Comparison of ENCODE assay signal across 25 cellular contexts in genomic region chr3:183369626-183370025, GRCh38. TPM values are rescaled to one million over a fixed set of nuclear protein-coding genes. Genes with fewer than 3 reads are reported as not detected.
DNase-seq lines count a peak whose midpoint lies in the region; ATAC-seq, FAIRE-seq and TF ChIP-seq lines count a peak whose summit lies in the region.
"Had no signal": no experiment of that assay in that cellular context is flagged by ENCODE, and none has a peak within 500 bp of the region (broad histone marks: within the 10 kb centered on the region; RNA-seq: fewer than 3 reads in every experiment).

No MANE protein-coding gene starts in this region.

- no peak overlapping the region for H3K4me3 ChIP-seq in keratinocyte (ENCODE audit: control insufficient read depth in 2 of 3, extremely low read depth in 1 of 3, insufficient read depth in 2 of 3, low read depth in 1 of 3, low read length in 3 of 3)
- H3K4me3 ChIP-seq in suprapubic skin = no peak overlapping the region
- H3K4me3 ChIP-seq in kidney (ENCODE audit: low read length in 2 of 2) = no peak overlapping the region
- no peak overlapping the region for H3K4me3 ChIP-seq in body of pancreas
- H3K4me3 ChIP-seq: adrenal gland, heart right ventricle, right atrium auricular region, SJCRH30 had no signal

- no peaks in the 10 kb centered on the region for H3K9me1 ChIP-seq in keratinocyte (ENCODE audit: control insufficient read depth, extremely low read depth, insufficient read depth, low read length)

- H3K27me3 ChIP-seq in keratinocyte (ENCODE audit: control insufficient read depth, extremely low read depth, insufficient read depth, low read length) (no peaks in the 10 kb centered on the region), suprapubic skin (no peaks in the 10 kb centered on the region), body of pancreas (no peaks in the 10 kb centered on the region)
- H3K27me3 ChIP-seq: adrenal gland, heart right ventricle, right atrium auricular region, SJCRH30 had no signal

- no peaks in the 10 kb centered on the region for H3K9me3 ChIP-seq in keratinocyte (ENCODE audit: control insufficient read depth, low read depth, low read length)
- no peaks in the 10 kb centered on the region for H3K9me3 ChIP-seq in suprapubic skin
- no peaks in the 10 kb centered on the region for H3K9me3 ChIP-seq in kidney (ENCODE audit: control insufficient read depth in 1 of 2, low read length in 2 of 2)
- no peaks in the 10 kb centered on the region for H3K9me3 ChIP-seq in body of pancreas
- H3K9me3 ChIP-seq: adrenal gland, heart right ventricle, right atrium auricular region, SJCRH30 had no signal

- DNase-seq in OCI-M1 (lab: John Stamatoyannopoulos, UW) (peak; percentile 49), chondrocyte (ENCODE audit: low spot score) (no peak), keratinocyte (ENCODE audit: low read depth, low spot score) (no peak), suprapubic skin (ENCODE audit: low spot score in 2 of 2) (no peak), NCI-H510A (lab: John Stamatoyannopoulos, UW) (no peak), kidney (no peak), body of pancreas (no peak)
- DNase-seq: activated CD8-positive, alpha-beta T cell treated with anti-CD3 and anti-CD28 coated beads, Interleukin-2, amount 10 ng/mL, durations not matched to agents 7 days and 5 days; activated gamma-delta T cell; adrenal gland; CD4-positive, CD25-positive, alpha-beta regulatory T cell; cortex of kidney; heart right ventricle; HFFc6; MM.1S; NCI-H1417 treated with DMSO at 0.1 percent for 48 hours; SJCRH30; stimulated activated CD4-positive, alpha-beta T cell treated with anti-CD3 and anti-CD28 coated beads, Interleukin-4, amount 100 ng/mL, for 1 hour; T-cell had no signal

- no peaks in the 10 kb centered on the region for H3K27me3 Mint-ChIP-seq in chondrocyte (ENCODE audit: low read depth)
- H3K27me3 Mint-ChIP-seq: CD4-positive, CD25-positive, alpha-beta regulatory T cell had no signal

- H3K79me2 ChIP-seq in keratinocyte (ENCODE audit: control insufficient read depth, insufficient read depth, low read length) = no peaks in the 10 kb centered on the region

- no peak overlapping the region for H3K4me2 ChIP-seq in keratinocyte (ENCODE audit: control insufficient read depth, extremely low read depth, insufficient read depth, low read depth, low read length)

- H3K4me1 Mint-ChIP-seq in chondrocyte (ENCODE audit: low read depth) = peaks cover 28% of the 10 kb centered on the region
- H3K4me1 Mint-ChIP-seq: nephron had no signal

- dilution Hi-C loops in keratinocyte (cut with MboI; ENCODE audit: extremely low pct_ligation_motif_present, low sequenced_read_pairs) = no loop called here

- intact Hi-C loops in kidney (cut with DNase I) = no loop called here
- intact Hi-C loops in body of pancreas (cut with DNase I) = no loop called here

- H3K9ac ChIP-seq in keratinocyte (ENCODE audit: control insufficient read depth, extremely low read depth, insufficient read depth, low read length) (peak overlapping the region; percentile 77), kidney (ENCODE audit: low read length in 2 of 2) (no peak overlapping the region)
- H3K9ac ChIP-seq: parathyroid adenoma had no signal

- H3K27ac ChIP-seq in keratinocyte (ENCODE audit: control insufficient read depth, insufficient read depth, low read length) (peak overlapping the region; percentile 99), suprapubic skin (peak overlapping the region; percentile 61), kidney (ENCODE audit: low read depth in 2 of 2, low read length in 2 of 2) (no peak overlapping the region), body of pancreas (no peak overlapping the region)
- H3K27ac ChIP-seq: parathyroid adenoma, right atrium auricular region, SJCRH30 had no signal

- no peak for TF ChIP-seq CTCF in chondrocyte (IDR thresholded peaks at IDR 0.05)
- no peak for TF ChIP-seq CTCF in keratinocyte (optimal IDR thresholded peaks at IDR 0.05 in 1 of 3, IDR thresholded peaks at IDR 0.05 in 1 of 3, conservative IDR thresholded peaks at IDR 0.05 in 1 of 3; ENCODE audit: extremely low read depth in 1 of 3, insufficient read depth in 2 of 3, low read length in 3 of 3)
- no peak for TF ChIP-seq CTCF in suprapubic skin (IDR thresholded peaks at IDR 0.05)
- no peak for TF ChIP-seq CTCF in kidney (IDR thresholded peaks at IDR 0.05; ENCODE audit: borderline replicate concordance, extremely low read depth, insufficient read depth)
- no peak for TF ChIP-seq CTCF in body of pancreas (IDR thresholded peaks at IDR 0.05)

- 57% methylated on average over 2 of the region's 2 CpGs for WGBS in suprapubic skin
- WGBS in body of pancreas, 2 donors = 79 to 85% methylated on average over 2 of the region's 2 CpGs

- no peaks in the 10 kb centered on the region for H3K36me3 ChIP-seq in keratinocyte (ENCODE audit: control insufficient read depth in 2 of 2, extremely low read depth in 1 of 2, insufficient read depth in 2 of 2, low read length in 2 of 2)
- H3K36me3 ChIP-seq in suprapubic skin = no peaks in the 10 kb centered on the region
- no peaks in the 10 kb centered on the region for H3K36me3 ChIP-seq in kidney (ENCODE audit: control insufficient read depth in 1 of 2, insufficient read depth in 2 of 2, low read length in 2 of 2)
- H3K36me3 ChIP-seq in body of pancreas (replicated peaks in 1 of 2; ENCODE audit: insufficient read depth in 1 of 2, low read depth in 2 of 2) = no peaks in the 10 kb centered on the region
- H3K36me3 ChIP-seq: adrenal gland, heart right ventricle, right atrium auricular region, SJCRH30 had no signal

- no peak for ATAC-seq in body of pancreas
- ATAC-seq: activated CD4-positive, CD25-positive, alpha-beta regulatory T cell treated with anti-CD3 and anti-CD28 coated beads, Interleukin-2, amount 50 U/mL, for 24 hours; activated CD8-positive, alpha-beta T cell treated with anti-CD3 and anti-CD28 coated beads, Interleukin-2, amount 10 ng/mL, durations not matched to agents 7 days and 5 days; heart right ventricle; Panc1; stimulated activated memory B cell treated with anti-CD40 and anti-IgM and Interleukin-4, amounts not matched to agents 10 μg/mL and 1 μg/mL and 100 μg/mL, for 72 hours; T-cell had no signal

- no peaks in the 10 kb centered on the region for H3K9me3 Mint-ChIP-seq in chondrocyte (ENCODE audit: low read depth)
- H3K9me3 Mint-ChIP-seq: CD4-positive, CD25-positive, alpha-beta regulatory T cell; HFFc6; nephron; stimulated activated memory B cell treated with anti-CD40 and anti-IgM and Interleukin-4, amounts not matched to agents 10 μg/mL and 1 μg/mL and 100 μg/mL, for 72 hours; T-cell had no signal

- TF ChIP-seq POLR2A in suprapubic skin (IDR thresholded peaks at IDR 0.05) = no peak
- TF ChIP-seq POLR2A in body of pancreas (IDR thresholded peaks at IDR 0.05) = no peak

- H3K4me3 Mint-ChIP-seq in chondrocyte (ENCODE audit: unreplicated experiment) = no peak overlapping the region
- H3K4me3 Mint-ChIP-seq: activated CD8-positive, alpha-beta T cell treated with anti-CD3 and anti-CD28 coated beads, Interleukin-2, amount 10 ng/mL, durations not matched to agents 7 days and 5 days; HFFc6; nephron; stimulated activated memory B cell treated with anti-CD40 and anti-IgM and Interleukin-4, amounts not matched to agents 10 μg/mL and 1 μg/mL and 100 μg/mL, for 72 hours; T-cell had no signal

- no peak for FAIRE-seq in keratinocyte (lab: Jason Lieb, UNC)
- FAIRE-seq in kidney (lab: Jason Lieb, UNC) = no peak

- H2AFZ ChIP-seq in keratinocyte (ENCODE audit: control insufficient read depth, low read length) = no peak overlapping the region
- H2AFZ ChIP-seq: parathyroid adenoma had no signal

- H3K4me1 ChIP-seq in keratinocyte (ENCODE audit: control insufficient read depth, extremely low read depth, insufficient read depth, low read length) = peaks cover 26% of the 10 kb centered on the region
- H3K4me1 ChIP-seq in suprapubic skin = peaks cover 9% of the 10 kb centered on the region
- H3K4me1 ChIP-seq in kidney (ENCODE audit: control insufficient read depth in 1 of 2, insufficient read depth in 1 of 2, low read depth in 1 of 2, low read length in 2 of 2) = no peaks in the 10 kb centered on the region
- peaks cover 6% of the 10 kb centered on the region for H3K4me1 ChIP-seq in body of pancreas
- H3K4me1 ChIP-seq: parathyroid adenoma, right atrium auricular region had no signal

- peak overlapping the region; percentile 89 for H3K27ac Mint-ChIP-seq in chondrocyte (ENCODE audit: unreplicated experiment)
- H3K27ac Mint-ChIP-seq: activated CD8-positive, alpha-beta T cell treated with anti-CD3 and anti-CD28 coated beads, Interleukin-2, amount 10 ng/mL, durations not matched to agents 7 days and 5 days; HFFc6; nephron; stimulated activated memory B cell treated with anti-CD40 and anti-IgM and Interleukin-4, amounts not matched to agents 10 μg/mL and 1 μg/mL and 100 μg/mL, for 72 hours had no signal

- H4K20me1 ChIP-seq in keratinocyte (ENCODE audit: control insufficient read depth, extremely low read depth, insufficient read depth, low read length) = no peaks in the 10 kb centered on the region

- peaks cover 1% of the 10 kb centered on the region for H3K36me3 Mint-ChIP-seq in chondrocyte (ENCODE audit: low read depth)
- H3K36me3 Mint-ChIP-seq: CD4-positive, CD25-positive, alpha-beta regulatory T cell; stimulated activated memory B cell treated with anti-CD40 and anti-IgM and Interleukin-4, amounts not matched to agents 10 μg/mL and 1 μg/mL and 100 μg/mL, for 72 hours had no signal

- TF ChIP-seq EP300 in suprapubic skin (IDR thresholded peaks at IDR 0.05) = no peak

RNA-seq across cellular contexts. Expression of gene MCF2L2, which starts 58.8 kb away (rescaled TPM):
- 1.6 to 2.6 TPM (median 2.1 TPM) in 3 replicates for total RNA-seq in chondrocyte
- polyA plus RNA-seq in keratinocyte = 0.04 to 0.26 TPM (median 0.05 TPM) in 3 replicates
- 0.50 TPM for polyA plus RNA-seq in keratinocyte (2011; ENCODE audit: low read depth)
- 0.17 and 0.22 TPM in 2 replicates for polyA plus RNA-seq in keratinocyte (2011; cell fraction: cytosol; rRNA removed)
- 0.29 and 0.55 TPM in 2 replicates for polyA plus RNA-seq in keratinocyte (2011; cell fraction: nucleus; rRNA removed)
- 0.11 and 1.1 TPM in 2 replicates for polyA plus RNA-seq in keratinocyte (2012; ENCODE audit: low replicate concordance)
- 0.38 to 1.1 TPM (median 0.46 TPM) in 3 replicates for polyA minus RNA-seq in keratinocyte
- not detected for polyA minus RNA-seq in keratinocyte (2011; cell fraction: cytosol; rRNA and poly(A)+ RNA removed)
- polyA minus RNA-seq in keratinocyte (2011; cell fraction: nucleus; rRNA and poly(A)+ RNA removed) = 0.21 and 0.31 TPM in 2 replicates
- 1 to 10 TPM in 1 of 4 donors, under 1 TPM in 3; 0.36 to 2.2 (median 0.64) TPM for total RNA-seq in suprapubic skin
- total RNA-seq in kidney = 1.7 TPM
- polyA plus RNA-seq in kidney (ENCODE audit: insufficient read depth, low read depth, low replicate concordance) = 0.32 TPM
- under 1 TPM in 1 of 2 donors, not detected in 1; 0.26 TPM for total RNA-seq in body of pancreas

Comparison
In these comparisons a context has a peak if more than half of its experiments do, and no peak if none do; other contexts are left out.
1. H3K27ac ChIP-seq: peak in keratinocyte (single experiment) and suprapubic skin (single experiment); none in kidney (0 of 2) and body of pancreas (0 of 4).